Comparison of ENCODE assay signal across 17 cellular contexts in the genomic region with DNA sequence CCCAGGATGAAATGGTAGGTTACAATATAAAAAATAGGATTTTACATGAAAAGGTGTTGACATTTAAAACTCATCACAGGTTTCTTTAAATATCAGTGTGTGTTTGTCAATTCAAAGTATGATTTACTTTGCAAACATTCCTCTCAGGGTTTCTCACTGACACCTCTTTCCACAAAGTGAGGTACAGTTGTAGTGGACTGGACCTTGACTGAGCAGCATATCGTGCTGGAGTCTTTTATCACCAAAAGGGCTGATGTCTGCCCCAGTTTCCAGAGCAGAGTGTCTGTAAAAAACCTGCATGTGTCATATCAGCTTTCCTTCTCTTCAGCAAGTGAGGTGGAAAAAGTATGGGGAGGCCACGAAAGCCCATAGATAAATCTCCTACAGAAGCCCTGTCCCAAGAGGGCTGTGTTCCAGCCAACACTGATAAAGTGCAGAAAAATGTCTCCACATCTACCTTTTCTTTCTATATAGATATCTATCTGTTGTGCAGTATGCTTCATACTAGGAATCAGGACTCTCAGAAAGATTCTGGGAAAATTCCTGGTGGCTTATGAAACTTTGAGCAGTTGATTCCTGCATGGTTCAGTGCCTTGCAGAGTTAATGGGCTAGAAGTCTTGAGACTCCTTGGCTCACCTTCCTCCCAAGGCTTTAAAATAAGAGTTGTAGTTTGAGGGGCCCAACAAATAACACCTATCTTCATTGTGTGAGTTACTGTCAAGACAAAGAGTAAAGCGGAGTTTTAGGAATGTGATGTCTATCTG. TPM values are rescaled to one million over a fixed set of nuclear protein-coding genes. Genes with fewer than 3 reads are reported as not detected.
DNase-seq lines count a peak whose midpoint lies in the region; ATAC-seq, FAIRE-seq and TF ChIP-seq lines count a peak whose summit lies in the region.
"Had no signal": no experiment of that assay in that cellular context is flagged by ENCODE, and none has a peak within 500 bp of the region (broad histone marks: within the 10 kb centered on the region; RNA-seq: fewer than 3 reads in every experiment).

No MANE protein-coding gene starts in this region.

- in situ Hi-C loops in IMR-90 (cut with MboI; ENCODE audit: low sequenced_read_pairs) = no loop called here
- in situ Hi-C loops in brain microvascular endothelial cell (cut with HindIII; ENCODE audit: low pct_ligation_motif_present, low sequenced_read_pairs) = no loop called here
- in situ Hi-C loops in gastrocnemius medialis (cut with MboI; ENCODE audit: low sequenced_read_pairs in 4 of 4) = loop anchor here in 3 of 4 donors (25.0 kb wide), 4 partner anchors 390 to 915 kb away; partner anchors contain the start of gene EML6 (in 1 of the 3)

- peak overlapping the region; percentile 58 for H3K14ac ChIP-seq in IMR-90 (replicated peaks; ENCODE audit: low read depth, low read length)

- peak overlapping the region in 1 of 2 experiments; percentile 70; a peak in 2 of 4 replicates for H4K8ac ChIP-seq in IMR-90 (ENCODE audit: low read depth in 2 of 2, low read length in 2 of 2)

- BruUV-seq in IMR-90 (replicated peaks; lab: Mats Ljungman, UMichigan) = no TSS peak

- peak overlapping the region; percentile 71 for H3K4ac ChIP-seq in IMR-90 (ENCODE audit: low read depth, low read length)

- DNase-seq in IMR-90 (no peak), brain microvascular endothelial cell (peak; percentile 21), keratinocyte (ENCODE audit: low read depth, low spot score) (no peak), gastrocnemius medialis (no peak), H54 (ENCODE audit: insufficient read length, low spot score) (no peak), testis (no peak), activated T-cell treated with anti-CD3 and anti-CD28 coated beads for 4 hours (no peak)
- DNase-seq in activated effector memory CD4-positive, alpha-beta T cell treated with anti-CD3 and anti-CD28 coated beads, Interleukin-2, amount 50 U/mL, for 16 hours = no peak
- DNase-seq: activated B cell treated with CpG ODN at 0.5 μM for 24 hours; activated CD8-positive, alpha-beta memory T cell treated with anti-CD3 and anti-CD28 coated beads, Interleukin-2, amount 10 ng/mL, durations not matched to agents 7 days and 5 days; activated naive CD4-positive, alpha-beta T cell treated with anti-CD3 and anti-CD28 coated beads, Interleukin-2, amount 10 ng/mL, durations not matched to agents 7 days and 5 days; AML-193; central memory CD4-positive, alpha-beta T cell; hippocampal formation; NCI-H226; SW 1271 had no signal

- no peaks in the 10 kb centered on the region for H3K79me1 ChIP-seq in IMR-90 (ENCODE audit: low read depth in 1 of 2, low read length in 2 of 2)

- H2BK15ac ChIP-seq in IMR-90 (ENCODE audit: low read depth, low read length) = peak overlapping the region; percentile 54; the same call in 1 of the 3 replicates

- H3K27ac ChIP-seq in IMR-90 (ENCODE audit: insufficient read depth, low read length) (no peak overlapping the region), brain microvascular endothelial cell (peak overlapping the region; percentile 33), keratinocyte (ENCODE audit: control insufficient read depth, insufficient read depth, low read length) (peak overlapping the region; percentile 32), gastrocnemius medialis (peak overlapping the region; percentile 78 to 90 (median 88)), testis (no peak overlapping the region)

- H3K9ac ChIP-seq in IMR-90 (ENCODE audit: low read depth, low read length) = no peak overlapping the region
- no peak overlapping the region for H3K9ac ChIP-seq in keratinocyte (ENCODE audit: control insufficient read depth, extremely low read depth, insufficient read depth, low read length)

- peak; percentile 59 for ATAC-seq in IMR-90 (ENCODE audit: low read depth)
- peak; percentile 5 to 17 for ATAC-seq in gastrocnemius medialis
- ATAC-seq: activated CD8-positive, alpha-beta memory T cell treated with anti-CD3 and anti-CD28 coated beads, Interleukin-2, amount 10 ng/mL, durations not matched to agents 7 days and 5 days had no signal

- H2BK20ac ChIP-seq in IMR-90 (ENCODE audit: low read depth, low read length) = peak overlapping the region; percentile 80

- POLR2A ChIA-PET in IMR-90 (lab: Charles Lee; ENCODE audit: unreplicated experiment) = no interaction called here

- peak overlapping the region; percentile 23; the same call in 1 of the 2 replicates for H3K56ac ChIP-seq in IMR-90 (ENCODE audit: extremely low read depth, insufficient read depth, low read length)

- peak overlapping the region; percentile 69 for H2AFZ ChIP-seq in IMR-90 (replicated peaks; ENCODE audit: low read length, poor library complexity)
- H2AFZ ChIP-seq in keratinocyte (ENCODE audit: control insufficient read depth, low read length) = peak overlapping the region; percentile 53

- no peaks in the 10 kb centered on the region for H3K27me3 ChIP-seq in IMR-90 (ENCODE audit: control insufficient read depth, insufficient read depth, low read length)
- H3K27me3 ChIP-seq in brain microvascular endothelial cell (replicated peaks) = no peaks in the 10 kb centered on the region
- no peaks in the 10 kb centered on the region for H3K27me3 ChIP-seq in keratinocyte (ENCODE audit: control insufficient read depth, extremely low read depth, insufficient read depth, low read length)
- no peaks in the 10 kb centered on the region for H3K27me3 ChIP-seq in gastrocnemius medialis
- no peaks in the 10 kb centered on the region for H3K27me3 ChIP-seq in testis

- TF ChIP-seq POLR2A in IMR-90 (IDR thresholded peaks at IDR 0.05; ENCODE audit: low read depth, low read length) = no peak
- TF ChIP-seq POLR2A in gastrocnemius medialis (IDR thresholded peaks at IDR 0.05) = no peak
- TF ChIP-seq POLR2A in H54 (IDR thresholded peaks at IDR 0.05; ENCODE audit: low read depth, low read length) = no peak
- TF ChIP-seq POLR2A in testis (IDR thresholded peaks at IDR 0.05) = no peak

- H3K9me1 ChIP-seq in IMR-90 (ENCODE audit: insufficient read depth, low read length) (0 out of 2 replicates have a peak, but pooled peaks cover 4% of the 10 kb centered on the region), keratinocyte (ENCODE audit: control insufficient read depth, extremely low read depth, insufficient read depth, low read length) (no peaks in the 10 kb centered on the region)

- peak overlapping the region; percentile 92 for H2BK120ac ChIP-seq in IMR-90 (ENCODE audit: low read depth, low read length)

- H3K4me1 ChIP-seq in IMR-90 (ENCODE audit: control insufficient read depth, insufficient read depth, low read length) (peaks cover 2% of the 10 kb centered on the region; the same call in 1 of the 2 replicates), keratinocyte (ENCODE audit: control insufficient read depth, extremely low read depth, insufficient read depth, low read length) (peaks cover 30% of the 10 kb centered on the region), gastrocnemius medialis (peaks cover 27 to 31% of the 10 kb centered on the region in 2 donors), testis (no peaks in the 10 kb centered on the region)

- no CpG with 5 or more reads among the region's 3 CpGs for WGBS in IMR-90 (ENCODE audit: extremely low coverage in 2 of 2, insufficient read length in 1 of 2), 2 experiments
- 73 to 78% methylated on average over 3 of the region's 3 CpGs for WGBS in testis, 2 donors

- peak overlapping the region; percentile 58; the same call in 1 of the 2 replicates for H4K91ac ChIP-seq in IMR-90 (ENCODE audit: insufficient read depth, low read depth, low read length)

- H3K9me3 ChIP-seq in IMR-90 (ENCODE audit: control insufficient read depth, insufficient read depth, low read length) = peaks cover 5% of the 10 kb centered on the region; the same call in 1 of the 2 replicates
- H3K9me3 ChIP-seq in keratinocyte (ENCODE audit: control insufficient read depth, low read depth, low read length) = peaks cover 7% of the 10 kb centered on the region
- H3K9me3 ChIP-seq in gastrocnemius medialis = no peaks in the 10 kb centered on the region
- H3K9me3 ChIP-seq in testis = no peaks in the 10 kb centered on the region

- dilution Hi-C loops in IMR-90 (cut with HindIII; ENCODE audit: low sequenced_read_pairs, unreplicated experiment) (no loop called here), keratinocyte (cut with MboI; ENCODE audit: extremely low pct_ligation_motif_present, low sequenced_read_pairs) (no loop called here)

- CTCF ChIA-PET in IMR-90 (lab: Yijun Ruan, JAX) = no interaction called here

- no peaks in the 10 kb centered on the region for H4K20me1 ChIP-seq in IMR-90 (ENCODE audit: insufficient read depth, low read length)
- no peaks in the 10 kb centered on the region for H4K20me1 ChIP-seq in keratinocyte (ENCODE audit: control insufficient read depth, extremely low read depth, insufficient read depth, low read length)

- H2BK5ac ChIP-seq in IMR-90 (ENCODE audit: low read depth, low read length, poor library complexity, severe bottlenecking) = peak overlapping the region; percentile 93

- no peak overlapping the region for H3K4me2 ChIP-seq in IMR-90 (ENCODE audit: low read depth, low read length)
- H3K4me2 ChIP-seq in keratinocyte (ENCODE audit: control insufficient read depth, extremely low read depth, insufficient read depth, low read depth, low read length) = peak overlapping the region; percentile 72

- H4K5ac ChIP-seq in IMR-90 (ENCODE audit: low read depth, low read length) = no peak overlapping the region

- intact Hi-C loops in IMR-90 (cut with micrococcal nuclease) (no loop called here), gastrocnemius medialis (cut with DNase I; ENCODE audit: low total_unique reads) (no loop called here), testis (cut with DNase I; ENCODE audit: low total_unique reads) (no loop called here)

- H2AK5ac ChIP-seq in IMR-90 (ENCODE audit: low read depth, low read length) = peak overlapping the region; percentile 25; the same call in 1 of the 2 replicates

- H3K36me3 ChIP-seq in IMR-90 (ENCODE audit: control insufficient read depth, insufficient read depth, low read length) (no peaks in the 10 kb centered on the region), brain microvascular endothelial cell (replicated peaks) (no peaks in the 10 kb centered on the region), keratinocyte (ENCODE audit: control insufficient read depth in 2 of 2, extremely low read depth in 1 of 2, insufficient read depth in 2 of 2, low read length in 2 of 2) (no peaks in the 10 kb centered on the region), gastrocnemius medialis (no peaks in the 10 kb centered on the region), testis (ENCODE audit: low read depth, missing control alignments) (no peaks in the 10 kb centered on the region)

- no peak overlapping the region for H3K4me3 ChIP-seq in IMR-90 (ENCODE audit: insufficient read depth, low read depth, low read length)
- no peak overlapping the region for H3K4me3 ChIP-seq in brain microvascular endothelial cell (ENCODE audit: low read depth, low read length)
- H3K4me3 ChIP-seq in keratinocyte (ENCODE audit: control insufficient read depth in 2 of 3, extremely low read depth in 1 of 3, insufficient read depth in 2 of 3, low read depth in 1 of 3, low read length in 3 of 3) = peak overlapping the region in 1 of 3 experiments; percentile 22
- no peak overlapping the region for H3K4me3 ChIP-seq in gastrocnemius medialis
- no peak overlapping the region for H3K4me3 ChIP-seq in testis

- no peak for TF ChIP-seq RAD21 in IMR-90 (IDR thresholded peaks at IDR 0.05; ENCODE audit: low read length)

- no peaks in the 10 kb centered on the region for H3K79me2 ChIP-seq in keratinocyte (ENCODE audit: control insufficient read depth, insufficient read depth, low read length)

- no peak overlapping the region for H2AK9ac ChIP-seq in IMR-90 (replicated peaks; ENCODE audit: low read depth, low read length, poor library complexity)

- peak overlapping the region; percentile 19; the same call in 1 of the 2 replicates for H3K23ac ChIP-seq in IMR-90 (ENCODE audit: low read depth, low read length)

- TF ChIP-seq CTCF in IMR-90 (conservative IDR thresholded peaks at IDR 0.05; ENCODE audit: low read depth, low read length) (no peak), brain microvascular endothelial cell (IDR thresholded peaks at IDR 0.05; ENCODE audit: low read depth, low read length, missing control alignments) (no peak), keratinocyte (optimal IDR thresholded peaks at IDR 0.05 in 1 of 3, IDR thresholded peaks at IDR 0.05 in 1 of 3, conservative IDR thresholded peaks at IDR 0.05 in 1 of 3; ENCODE audit: extremely low read depth in 1 of 3, insufficient read depth in 2 of 3, low read length in 3 of 3) (no peak), gastrocnemius medialis (IDR thresholded peaks at IDR 0.05 in 4 of 5, conservative IDR thresholded peaks at IDR 0.05 in 1 of 5) (no peak), testis (IDR thresholded peaks at IDR 0.05) (no peak)

- no peak for FAIRE-seq in keratinocyte (lab: Jason Lieb, UNC)
- FAIRE-seq in H54 (lab: Jason Lieb, UNC) = no peak
- FAIRE-seq: GM18507 had no signal

- H3K18ac ChIP-seq in IMR-90 (ENCODE audit: low read depth, low read length) = peak overlapping the region; percentile 26; the same call in 1 of the 2 replicates

RNA-seq across cellular contexts. Expression of gene ACYP2, which starts 6.9 kb away (rescaled TPM):
- total RNA-seq in IMR-90 (2012; rRNA removed) = 3.9 and 5.8 TPM in 2 replicates
- 5.9 and 7.4 TPM in 2 replicates for polyA plus RNA-seq in IMR-90 (2012; rRNA removed)
- 3.6 and 5.3 TPM in 2 replicates for polyA plus RNA-seq in IMR-90 (2012; cell fraction: cytosol; rRNA removed)
- 1.6 and 3.7 TPM in 2 replicates for polyA plus RNA-seq in IMR-90 (2012; cell fraction: nucleus; rRNA removed; ENCODE audit: low replicate concordance)
- polyA plus RNA-seq in keratinocyte = 8.0 to 8.9 TPM (median 8.7 TPM) in 3 replicates
- polyA plus RNA-seq in keratinocyte (2011; ENCODE audit: low read depth) = 19.6 TPM
- 14.0 and 17.1 TPM in 2 replicates for polyA plus RNA-seq in keratinocyte (2011; cell fraction: cytosol; rRNA removed)
- 4.5 and 6.6 TPM in 2 replicates for polyA plus RNA-seq in keratinocyte (2011; cell fraction: nucleus; rRNA removed)
- polyA plus RNA-seq in keratinocyte (2012; ENCODE audit: low replicate concordance) = 10.2 and 18.1 TPM in 2 replicates
- polyA minus RNA-seq in keratinocyte = 3.5 to 5.2 TPM in 2 of 3 replicates, not detected in the other
- polyA minus RNA-seq in keratinocyte (2011; cell fraction: cytosol; rRNA and poly(A)+ RNA removed) = 6.5 TPM
- polyA minus RNA-seq in keratinocyte (2011; cell fraction: nucleus; rRNA and poly(A)+ RNA removed) = 5.0 and 11.4 TPM in 2 replicates
- 100 to 1,000 TPM in 2 of 4 donors, 10 to 100 TPM in 2; 52.9 to 121 (median 107) TPM for total RNA-seq in gastrocnemius medialis
- 10 to 100 TPM; 34.5 to 36.2 TPM for total RNA-seq in testis
- polyA plus RNA-seq in testis (ENCODE audit: insufficient read depth, low read depth, low replicate concordance) = 23.2 TPM

Comparison
In these comparisons a context has a peak if more than half of its experiments do, and no peak if none do; other contexts are left out.
1. H3K27ac ChIP-seq: peak in brain microvascular endothelial cell (single experiment), keratinocyte (single experiment) and gastrocnemius medialis (4 of 4); none in IMR-90 (single experiment) and testis (0 of 2).
2. in situ Hi-C loops: an anchor here in gastrocnemius medialis (25.0 kb wide); none called in IMR-90 and brain microvascular endothelial cell.